ENCODE assay signal across 8 cellular contexts in genomic region chr2:46850742-46851141, GRCh38.
DNase-seq lines count a peak whose midpoint lies in the region; ATAC-seq and TF ChIP-seq lines count a peak whose summit lies in the region.

No MANE protein-coding gene starts in this region.

- H3K36me3 ChIP-seq in Panc1 (ENCODE audit: control insufficient read depth, insufficient read depth, low read length), result no peaks in the 10 kb centered on the region
- no peaks in the 10 kb centered on the region for H3K36me3 ChIP-seq in upper lobe of right lung

- no peak overlapping the region for H3K4me3 Mint-ChIP-seq in activated T-helper 2 cell treated with anti-CD3 and anti-CD28 coated beads, Interferon-gamma antibody, Interleukin-2, Interleukin-4, amounts not matched to agents 10 μg/mL and 5 μg/mL and 100 μg/mL, durations not matched to agents 14 hours and 24 hours and 36 hours (ENCODE audit: low read depth)

- H3K27me3 Mint-ChIP-seq in activated T-helper 2 cell treated with anti-CD3 and anti-CD28 coated beads, Interferon-gamma antibody, Interleukin-2, Interleukin-4, amounts not matched to agents 10 μg/mL and 5 μg/mL and 100 μg/mL, durations not matched to agents 14 hours and 24 hours and 36 hours (ENCODE audit: low read depth), result peaks cover 13% of the 10 kb centered on the region

- CTCF ChIA-PET in Panc1 (lab: Charles Lee), result interaction anchor here (0.6 kb wide), 2 partner anchors 25 to 75 kb away, joined by 4 to 8 read pairs; no protein-coding TSS in a partner anchor

- H3K9me3 Mint-ChIP-seq in activated T-helper 2 cell treated with anti-CD3 and anti-CD28 coated beads, Interferon-gamma antibody, Interleukin-2, Interleukin-4, amounts not matched to agents 10 μg/mL and 5 μg/mL and 100 μg/mL, durations not matched to agents 14 hours and 24 hours and 36 hours, result no peaks in the 10 kb centered on the region

- H3K4me1 Mint-ChIP-seq in activated T-helper 2 cell treated with anti-CD3 and anti-CD28 coated beads, Interferon-gamma antibody, Interleukin-2, Interleukin-4, amounts not matched to agents 10 μg/mL and 5 μg/mL and 100 μg/mL, durations not matched to agents 14 hours and 24 hours and 36 hours (ENCODE audit: low read depth), result no peaks in the 10 kb centered on the region

- in situ Hi-C loops in Panc1 (cut with HindIII; ENCODE audit: low pct_unique_long_range_greater_than_20kb, low sequenced_read_pairs), result no loop called here
- in situ Hi-C loops in KBM-7 (cut with MboI; ENCODE audit: low pct_unique_long_range_greater_than_20kb, low sequenced_read_pairs), result no loop called here

- H3K27ac Mint-ChIP-seq in activated T-helper 2 cell treated with anti-CD3 and anti-CD28 coated beads, Interferon-gamma antibody, Interleukin-2, Interleukin-4, amounts not matched to agents 10 μg/mL and 5 μg/mL and 100 μg/mL, durations not matched to agents 14 hours and 24 hours and 36 hours, result no peak overlapping the region

- intact Hi-C loops in Panc1 (cut with micrococcal nuclease; ENCODE audit: unreplicated experiment) (no loop called here), upper lobe of right lung (cut with DNase I) (no loop called here)
- intact Hi-C loops in activated T-helper 2 cell treated with anti-CD3 and anti-CD28 coated beads, Interferon-gamma antibody, Interleukin-2, Interleukin-4, amounts not matched to agents 10 μg/mL and 5 μg/mL and 100 μg/mL, durations not matched to agents 14 hours and 24 hours and 36 hours (cut with micrococcal nuclease), result no loop called here

- H3K9me3 ChIP-seq in Panc1 (ENCODE audit: control insufficient read depth, insufficient read depth, low read depth, low read length) (no peaks in the 10 kb centered on the region), upper lobe of right lung (no peaks in the 10 kb centered on the region)

- TF ChIP-seq CTCF in Panc1 (IDR thresholded peaks at IDR 0.05), result no peak
- no peak for TF ChIP-seq CTCF in epithelial cell of proximal tubule (conservative IDR thresholded peaks at IDR 0.05; ENCODE audit: low read depth, low read length)
- TF ChIP-seq CTCF in upper lobe of right lung (IDR thresholded peaks at IDR 0.05), result no peak

- DNase-seq in Panc1 (ENCODE audit: low read depth, low spot score), result no peak
- DNase-seq in epithelial cell of proximal tubule (ENCODE audit: low read depth), result peak; percentile 91
- DNase-seq in mucosa of gallbladder (ENCODE audit: low spot score), result peak; percentile 49
- peak; percentile 48 for DNase-seq in upper lobe of right lung
- DNase-seq in activated naive CD4-positive, alpha-beta T cell treated with Interleukin-2 at 50 U/mL for 16 hours, result no peak
- no peak for DNase-seq in activated T-helper 2 cell treated with anti-CD3 and anti-CD28 coated beads, Interferon-gamma antibody, Interleukin-2, Interleukin-4, amounts not matched to agents 10 μg/mL and 5 μg/mL and 100 μg/mL, durations not matched to agents 14 hours and 24 hours and 36 hours (ENCODE audit: low spot score)
- DNase-seq in KBM-7, result no peak

- peak; percentile 83 for ATAC-seq in Panc1
- no peak for ATAC-seq in upper lobe of right lung
- no peak for ATAC-seq in HG02973 (IDR thresholded peaks at IDR 0.05; ENCODE audit: unreplicated experiment)

- H3K27me3 ChIP-seq in Panc1 (ENCODE audit: control insufficient read depth, insufficient read depth, low read length) (no peaks in the 10 kb centered on the region), upper lobe of right lung (no peaks in the 10 kb centered on the region)

- H3K27ac ChIP-seq in Panc1 (ENCODE audit: low read length) (peak overlapping the region; percentile 14), upper lobe of right lung (peak overlapping the region; percentile 60)

- peaks cover 56% of the 10 kb centered on the region for H3K4me1 ChIP-seq in Panc1 (ENCODE audit: control insufficient read depth, insufficient read depth, low read length)
- H3K4me1 ChIP-seq in upper lobe of right lung, result peaks cover 59% of the 10 kb centered on the region

- POLR2A ChIA-PET in Panc1 (lab: Charles Lee), result interaction anchor here (0.5 to 0.7 kb wide), 2 partner anchors 66 to 425 kb away, joined by 5 to 14 read pairs; no protein-coding TSS in a partner anchor

- no peaks in the 10 kb centered on the region for H3K36me3 Mint-ChIP-seq in activated T-helper 2 cell treated with anti-CD3 and anti-CD28 coated beads, Interferon-gamma antibody, Interleukin-2, Interleukin-4, amounts not matched to agents 10 μg/mL and 5 μg/mL and 100 μg/mL, durations not matched to agents 14 hours and 24 hours and 36 hours (ENCODE audit: low read depth)

- no TSS peak for BruUV-seq in Panc1 (replicated peaks; lab: Mats Ljungman, UMichigan)

- H3K4me3 ChIP-seq in Panc1 (ENCODE audit: low read depth in 2 of 2, low read length in 2 of 2), result no peak overlapping the region
- no peak overlapping the region for H3K4me3 ChIP-seq in epithelial cell of proximal tubule (ENCODE audit: low read depth, low read length)
- H3K4me3 ChIP-seq in upper lobe of right lung, result no peak overlapping the region

Comparison
In these comparisons a context has a peak if more than half of its experiments do, and no peak if none do; other contexts are left out.
1. DNase-seq: peak in epithelial cell of proximal tubule (single experiment), mucosa of gallbladder (single experiment) and upper lobe of right lung (single experiment); none in Panc1 (single experiment), activated naive CD4-positive, alpha-beta T cell treated with Interleukin-2 at 50 U/mL for 16 hours (single experiment), activated T-helper 2 cell treated with anti-CD3 and anti-CD28 coated beads, Interferon-gamma antibody, Interleukin-2, Interleukin-4, amounts not matched to agents 10 μg/mL and 5 μg/mL and 100 μg/mL, durations not matched to agents 14 hours and 24 hours and 36 hours (single experiment) and KBM-7 (single experiment).